13 cellular contexts compared by ENCODE assay signal in genomic region chr11:63550156-63550700, GRCh38. TPM values are rescaled to one million over a fixed set of nuclear protein-coding genes. Genes with fewer than 3 reads are reported as not detected.
A peak's percentile ranks its signal among the peaks of the same experiment; 100 is the strongest.
DNase-seq lines count a peak whose midpoint lies in the region; ATAC-seq and TF ChIP-seq lines count a peak whose summit lies in the region.
"Not testable (repeated sequence)": the region's sequence is repeated elsewhere in the genome, so short reads cannot be mapped to it uniquely, and the experiment has no call there.
"Had no signal": no experiment of that assay in that cellular context is flagged by ENCODE, and none has a peak within 500 bp of the region (broad histone marks: within the 10 kb centered on the region; RNA-seq: fewer than 3 reads in every experiment).

No MANE protein-coding gene starts in this region.

- peak overlapping the region; percentile 91 for H3K4me3 Mint-ChIP-seq in activated naive CD8-positive, alpha-beta T cell
- H3K4me3 Mint-ChIP-seq in natural killer cell = not testable (repeated sequence)

- not testable (repeated sequence) for H3K36me3 Mint-ChIP-seq in activated naive CD8-positive, alpha-beta T cell
- H3K36me3 Mint-ChIP-seq in natural killer cell = peaks cover 13% of the 10 kb centered on the region

- H3K79me2 ChIP-seq in DND-41 (ENCODE audit: insufficient read depth, low read length) = not testable (repeated sequence)

- not testable (repeated sequence) for H3K9ac ChIP-seq in DND-41 (ENCODE audit: low read depth, low read length)

- not testable (repeated sequence) for H3K9me3 Mint-ChIP-seq in activated naive CD8-positive, alpha-beta T cell (ENCODE audit: low read depth); natural killer cell

- not testable (repeated sequence) for ATAC-seq in DND-41 (ENCODE audit: insufficient read depth, low read depth); natural killer cell

- not testable (repeated sequence) for H4K20me1 ChIP-seq in DND-41 (ENCODE audit: insufficient read depth, low read length)

- H3K9me3 ChIP-seq in DND-41 (ENCODE audit: insufficient read depth, low read length, severe bottlenecking) = not testable (repeated sequence)

- not testable (repeated sequence) for H3K4me3 ChIP-seq in DND-41 (ENCODE audit: low read depth in 1 of 2, low read length in 2 of 2); dorsolateral prefrontal cortex

- DNase-seq in DND-41, dorsolateral prefrontal cortex, natural killer cell: not testable (repeated sequence)

- H3K4me1 ChIP-seq in DND-41 (ENCODE audit: insufficient read depth, low read length) = peaks cover 47% of the 10 kb centered on the region

- H3K27ac ChIP-seq in DND-41 (ENCODE audit: low read length) (peak overlapping the region; percentile 55), dorsolateral prefrontal cortex (peak overlapping the region in 33 of 59 donors; percentile 2 to 86 (median 71)), layer of hippocampus (ENCODE audit: low read depth, low read length) (peak overlapping the region; percentile 57), temporal lobe (ENCODE audit: low read depth, low read length) (peak overlapping the region; percentile 72)

- not testable (repeated sequence) for H3K4me2 ChIP-seq in DND-41 (ENCODE audit: insufficient read depth, low read length)

- H3K36me3 ChIP-seq in DND-41 (ENCODE audit: insufficient read depth, low read length) = not testable (repeated sequence)

- intact Hi-C loops in dorsolateral prefrontal cortex (cut with DNase I) = not testable (repeated sequence)
- intact Hi-C loops in natural killer cell (cut with micrococcal nuclease) = loop anchor here (5.0 kb wide), 1 partner anchor 62 kb away; the partner anchor contains the start of gene PLAAT3

- TF ChIP-seq CTCF in DND-41 (IDR thresholded peaks at IDR 0.05; ENCODE audit: borderline replicate concordance, extremely low read depth, low read length, poor library complexity, severe bottlenecking); dorsolateral prefrontal cortex (IDR thresholded peaks at IDR 0.05 in 54 of 56, conservative IDR thresholded peaks at IDR 0.05 in 2 of 56; ENCODE audit: low read depth in 1 of 56, partially characterized antibody in 56 of 56); natural killer cell (IDR thresholded peaks at IDR 0.05): not testable (repeated sequence)

- peaks cover 56% of the 10 kb centered on the region for H3K4me1 Mint-ChIP-seq in activated naive CD8-positive, alpha-beta T cell (ENCODE audit: low read depth)
- peaks cover 66 to 75% of the 10 kb centered on the region in 2 donors for H3K4me1 Mint-ChIP-seq in natural killer cell

- H3K27ac Mint-ChIP-seq in activated naive CD8-positive, alpha-beta T cell = not testable (repeated sequence)
- peak overlapping the region; percentile 97 to 98 for H3K27ac Mint-ChIP-seq in natural killer cell

- not testable (repeated sequence) for H3K27me3 ChIP-seq in DND-41 (ENCODE audit: insufficient read depth, low read length, poor library complexity); dorsolateral prefrontal cortex; layer of hippocampus (ENCODE audit: control insufficient read depth, insufficient read depth, low read length)

- not testable (repeated sequence) for H3K27me3 Mint-ChIP-seq in activated naive CD8-positive, alpha-beta T cell; natural killer cell (ENCODE audit: low read depth in 2 of 2)

- not testable (repeated sequence) for H2AFZ ChIP-seq in DND-41 (ENCODE audit: low read depth, low read length)

RNA-seq across cellular contexts. Expression of gene PLAAT2, which starts 13.0 kb away (rescaled TPM):
- total RNA-seq in dorsolateral prefrontal cortex (1 to 10 TPM in 9 of 120 experiments, under 1 TPM in 13, not detected in 98; 0.64 to 1.7 (median 0.90) TPM), natural killer cell (1 to 10 TPM; 1.6 to 5.6 (median 4.6) TPM), temporal lobe (0.25 TPM)
- total RNA-seq: CD4-positive, CD25-positive, alpha-beta regulatory T cell; G401; H7; HFFc6; HT1080 had no signal

RNA-seq across cellular contexts. Expression of gene PLAAT4, which starts 13.6 kb away (rescaled TPM):
- total RNA-seq in dorsolateral prefrontal cortex = 100 to 1,000 TPM in 2 of 120 experiments, 10 to 100 TPM in 118; 11.2 to 117 (median 25.4) TPM
- total RNA-seq in natural killer cell = 100 to 1,000 TPM; 204 to 215 (median 210) TPM
- total RNA-seq in temporal lobe = 3.0 TPM
- total RNA-seq: G401 had no signal

RNA-seq across cellular contexts. Expression of gene LGALS12, which starts 44.3 kb away (rescaled TPM):
- total RNA-seq in dorsolateral prefrontal cortex (under 1 TPM in 16 of 120 experiments, not detected in 104; 0.23 to 0.60 (median 0.40) TPM), natural killer cell (1 to 10 TPM in 1 of 3 donors, under 1 TPM in 2; 0.23 to 1.8 (median 0.38) TPM), temporal lobe (not detected)
- total RNA-seq: Calu3, G401, GM12878, HFFc6, HT1080 had no signal

RNA-seq across cellular contexts. Expression of gene PLAAT5, which starts 59.3 kb away (rescaled TPM):
- 10 to 100 TPM in 8 of 120 experiments, 1 to 10 TPM in 112; 1.7 to 13.3 (median 6.4) TPM for total RNA-seq in dorsolateral prefrontal cortex
- total RNA-seq in natural killer cell = 1 to 10 TPM in 1 of 3 donors, under 1 TPM in 2; 0.59 to 3.0 (median 0.95) TPM
- total RNA-seq in temporal lobe = 1.5 TPM
- total RNA-seq: G401, GM12878, HFFc6, HT1080 had no signal
